In the genomic region with DNA sequence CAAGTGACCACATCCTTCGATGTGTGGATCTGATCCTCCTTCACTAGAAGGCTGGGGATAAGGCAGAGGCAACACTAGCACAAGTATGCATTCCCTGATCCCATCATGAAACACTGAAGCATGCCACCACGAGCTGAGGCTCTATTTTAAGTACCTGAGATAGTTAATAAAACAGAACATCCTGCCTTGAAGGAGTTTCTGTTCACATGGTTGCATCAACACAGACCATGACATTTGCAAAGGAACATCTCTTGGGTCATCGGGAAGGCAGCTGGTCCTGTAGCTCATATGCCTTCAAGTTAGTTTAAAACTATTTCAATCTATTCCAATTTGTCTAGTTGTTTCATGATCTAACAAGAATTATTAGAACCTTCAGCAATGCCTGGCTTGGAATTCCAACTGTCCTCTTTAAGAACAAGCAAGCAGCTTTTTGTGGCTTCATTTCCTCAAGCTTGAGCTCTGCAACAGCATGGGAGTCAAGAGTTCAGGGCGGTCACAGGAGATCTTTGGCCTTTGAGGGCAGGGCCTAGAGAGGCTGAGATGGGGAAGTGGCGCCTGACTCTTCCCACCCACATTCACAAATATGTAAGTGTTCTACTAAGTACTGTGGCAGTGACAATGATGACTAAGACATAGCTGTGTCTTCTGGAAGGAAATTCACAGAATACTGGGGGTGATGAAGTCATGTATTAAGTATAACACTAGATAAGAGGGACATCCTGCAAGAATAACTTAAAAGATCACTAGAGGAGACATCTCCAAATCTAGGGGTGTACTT, we compare ENCODE assay signal across 8 cellular contexts. TPM values are rescaled to one million over a fixed set of nuclear protein-coding genes. Genes with fewer than 3 reads are reported as not detected.
DNase-seq lines count a peak whose midpoint lies in the region; ATAC-seq and TF ChIP-seq lines count a peak whose summit lies in the region.

No MANE protein-coding gene starts in this region.

- H3K9me3 Mint-ChIP-seq in T-cell = peaks cover 0 to 4% (median 0%) of the 10 kb centered on the region in 3 donors
- H3K9me3 Mint-ChIP-seq in activated naive CD8-positive, alpha-beta T cell treated with anti-CD3 and anti-CD28 coated beads for 36 hours = no peaks in the 10 kb centered on the region

- no peak overlapping the region for H3K4me3 ChIP-seq in adrenal gland

- H3K4me1 ChIP-seq in adrenal gland (replicated peaks in 1 of 2) = peaks cover 5 to 55% of the 10 kb centered on the region in 2 donors

- 53 to 65% (median 57%) methylated on average over 5 of the region's 5 CpGs for WGBS in adrenal gland, 4 donors

- no peak overlapping the region for H3K27ac Mint-ChIP-seq in T-cell
- no peak overlapping the region for H3K27ac Mint-ChIP-seq in activated naive CD8-positive, alpha-beta T cell treated with anti-CD3 and anti-CD28 coated beads for 36 hours

- no peaks in the 10 kb centered on the region for H3K36me3 Mint-ChIP-seq in T-cell
- H3K36me3 Mint-ChIP-seq in activated naive CD8-positive, alpha-beta T cell treated with anti-CD3 and anti-CD28 coated beads for 36 hours = no peaks in the 10 kb centered on the region

- no peak for TF ChIP-seq CTCF in adrenal gland (IDR thresholded peaks at IDR 0.05)

- peak overlapping the region in 2 of 5 donors; percentile 63 to 79 for H3K27ac ChIP-seq in adrenal gland

- CTCF ChIA-PET in T-cell (lab: Charles Lee) = no interaction called here

- POLR2A ChIA-PET in T-cell (lab: Charles Lee) = no interaction called here

- intact Hi-C loops in adrenal gland (cut with DNase I) = loop anchor here in 1 of 2 donors (10.0 kb wide), 2 partner anchors 438 to 668 kb away; no protein-coding TSS in a partner anchor

- DNase-seq in A172 (ENCODE audit: low spot score) (peak; percentile 91), adrenal gland (peak; percentile 40 to 82 (median 67)), islet precursor cell (peak; percentile 75), T-cell (no peak)
- DNase-seq in activated CD4-positive, alpha-beta T cell treated with anti-CD3 and anti-CD28 coated beads, Interleukin-2, amount 50 U/mL, for 48 hours = no peak
- DNase-seq in activated naive CD8-positive, alpha-beta T cell treated with anti-CD3 and anti-CD28 coated beads for 36 hours = no peak

- no peak overlapping the region for H3K4me3 Mint-ChIP-seq in T-cell
- no peak overlapping the region for H3K4me3 Mint-ChIP-seq in activated naive CD8-positive, alpha-beta T cell treated with anti-CD3 and anti-CD28 coated beads for 36 hours

- H3K4me1 Mint-ChIP-seq in T-cell = no peaks in the 10 kb centered on the region
- H3K4me1 Mint-ChIP-seq in activated naive CD8-positive, alpha-beta T cell treated with anti-CD3 and anti-CD28 coated beads for 36 hours = no peaks in the 10 kb centered on the region

- no peaks in the 10 kb centered on the region for H3K9me3 ChIP-seq in adrenal gland (replicated peaks in 1 of 3)

- ATAC-seq in HG02798 (IDR thresholded peaks at IDR 0.05; ENCODE audit: poor library complexity, unreplicated experiment) (peak; percentile 84), T-cell (replicated peaks in 1 of 4) (no peak), GM21717 (IDR thresholded peaks at IDR 0.05; ENCODE audit: unreplicated experiment) (no peak)

- no peaks in the 10 kb centered on the region for H3K27me3 ChIP-seq in adrenal gland

- no peak for TF ChIP-seq POLR2A in adrenal gland (IDR thresholded peaks at IDR 0.05)

- peaks cover 0 to 36% of the 10 kb centered on the region in 2 donors for H3K36me3 ChIP-seq in adrenal gland (replicated peaks in 1 of 2)

- H3K27me3 Mint-ChIP-seq in T-cell = peaks cover 0 to 3% of the 10 kb centered on the region in 2 donors
- peaks cover 6% of the 10 kb centered on the region for H3K27me3 Mint-ChIP-seq in activated naive CD8-positive, alpha-beta T cell treated with anti-CD3 and anti-CD28 coated beads for 36 hours

RNA-seq across cellular contexts. Expression of a gene that starts 15.2 kb away (rescaled TPM):
- total RNA-seq in A172 (2014; rRNA removed; shearing (Covaris generic)) = 155 and 205 TPM in 2 replicates
- total RNA-seq in adrenal gland (100 to 1,000 TPM in 1 of 8 donors, 10 to 100 TPM in 7; 25.3 to 118 (median 56.2) TPM), T-cell (under 1 TPM in 3 of 5 donors, not detected in 2; 0.66 to 0.98 (median 0.90) TPM)
- 10 to 100 TPM; 29.0 to 40.2 (median 37.7) TPM for polyA plus RNA-seq in adrenal gland
- not detected for total RNA-seq in activated naive CD8-positive, alpha-beta T cell treated with anti-CD3 and anti-CD28 coated beads for 36 hours

Comparison
In these comparisons a context has a peak if more than half of its experiments do, and no peak if none do; other contexts are left out.
1. DNase-seq: peak in A172 (single experiment), adrenal gland (7 of 7) and islet precursor cell (single experiment); none in T-cell (0 of 34), activated CD4-positive, alpha-beta T cell treated with anti-CD3 and anti-CD28 coated beads, Interleukin-2, amount 50 U/mL, for 48 hours (0 of 2) and activated naive CD8-positive, alpha-beta T cell treated with anti-CD3 and anti-CD28 coated beads for 36 hours (single experiment).
2. RNA of a gene that starts 15.2 kb away (total RNA-seq): 155 to 205 TPM in A172 and 25.3 to 118 TPM in adrenal gland; 0.66 to 0.98 TPM in T-cell and not detected in activated naive CD8-positive, alpha-beta T cell treated with anti-CD3 and anti-CD28 coated beads for 36 hours; every median in the first group is over 10 times any median in the second.